21 cellular contexts compared by ENCODE assay signal in genomic region chr5:53569486-53569885, GRCh38.
"Had no signal": no experiment of that assay in that cellular context is flagged by ENCODE, and none has a peak within 500 bp of the region (broad histone marks: within the 10 kb centered on the region; RNA-seq: fewer than 3 reads in every experiment).

No MANE protein-coding gene starts in this region.

- ATAC-seq: effector memory CD8-positive, alpha-beta T cell; heart right ventricle; lower lobe of right lung had no signal

- H3K9ac ChIP-seq: neural progenitor cell had no signal

- H3K27ac Mint-ChIP-seq: activated naive CD8-positive, alpha-beta T cell treated with anti-CD3 and anti-CD28 coated beads for 36 hours; activated T-cell treated with anti-CD3 and anti-CD28 coated beads, Interleukin-2, amount 50 U/mL, for 24 hours; activated T-helper 2 cell treated with anti-CD3 and anti-CD28 coated beads, Interferon-gamma antibody, Interleukin-2, Interleukin-4, amounts not matched to agents 10 μg/mL and 5 μg/mL and 100 μg/mL, durations not matched to agents 14 hours and 24 hours and 36 hours; effector memory CD8-positive, alpha-beta T cell; naive B cell; neural progenitor cell; stimulated activated naive CD8-positive, alpha-beta T cell treated with anti-CD3 and anti-CD28 coated beads, Interleukin-15, Interleukin-2, amounts not matched to agents 100 ng/mL and 50 ng/mL, for 24 hours had no signal

- H3K9me3 ChIP-seq: lower lobe of right lung, tibial artery had no signal

- H3K4me3 Mint-ChIP-seq: activated naive CD8-positive, alpha-beta T cell treated with anti-CD3 and anti-CD28 coated beads for 36 hours; activated T-cell treated with anti-CD3 and anti-CD28 coated beads, Interleukin-2, amount 50 U/mL, for 24 hours; central memory CD8-positive, alpha-beta T cell; effector memory CD8-positive, alpha-beta T cell; neural progenitor cell; stimulated activated naive CD8-positive, alpha-beta T cell treated with anti-CD3 and anti-CD28 coated beads, Interleukin-15, Interleukin-2, amounts not matched to agents 100 ng/mL and 50 ng/mL, for 24 hours had no signal

- H3K36me3 Mint-ChIP-seq: naive B cell had no signal

- H3K4me1 Mint-ChIP-seq: neural progenitor cell had no signal

- H3K27ac ChIP-seq: dorsolateral prefrontal cortex, epithelial cell of prostate, heart right ventricle, lower lobe of right lung, neural progenitor cell, tibial artery had no signal

- H3K27me3 ChIP-seq: dorsolateral prefrontal cortex, heart right ventricle, neural progenitor cell, tibial artery had no signal

- H3K4me3 ChIP-seq: dorsolateral prefrontal cortex, heart right ventricle, lower lobe of right lung, neural progenitor cell, tibial artery had no signal

- FAIRE-seq: colon, kidney had no signal

- H3K9me3 Mint-ChIP-seq: activated T-helper 2 cell treated with anti-CD3 and anti-CD28 coated beads, Interferon-gamma antibody, Interleukin-2, Interleukin-4, amounts not matched to agents 10 μg/mL and 5 μg/mL and 100 μg/mL, durations not matched to agents 14 hours and 24 hours and 36 hours; central memory CD8-positive, alpha-beta T cell; effector memory CD8-positive, alpha-beta T cell; naive B cell; stimulated activated naive CD8-positive, alpha-beta T cell treated with anti-CD3 and anti-CD28 coated beads, Interleukin-15, Interleukin-2, amounts not matched to agents 100 ng/mL and 50 ng/mL, for 24 hours had no signal

- DNase-seq: activated naive CD4-positive, alpha-beta T cell treated with Interleukin-2 at 50 U/mL for 16 hours; activated naive CD8-positive, alpha-beta T cell treated with anti-CD3 and anti-CD28 coated beads for 36 hours; activated T-cell treated with anti-CD3 and anti-CD28 coated beads, Interleukin-2, amount 50 U/mL, for 24 hours; dorsolateral prefrontal cortex; effector memory CD8-positive, alpha-beta T cell; heart right ventricle; kidney; lower lobe of right lung; mesendoderm; naive B cell; posterior cingulate gyrus; retina; stimulated activated CD4-positive, alpha-beta T cell treated with anti-CD3 and anti-CD28 coated beads, Interleukin-12 subunit alpha, Interleukin-12 subunit beta, amount 100 ng/mL, for 4 hours; substantia nigra; tibial artery had no signal

- H3K27me3 Mint-ChIP-seq: activated naive CD8-positive, alpha-beta T cell treated with anti-CD3 and anti-CD28 coated beads for 36 hours; activated T-cell treated with anti-CD3 and anti-CD28 coated beads, Interleukin-2, amount 50 U/mL, for 24 hours; central memory CD8-positive, alpha-beta T cell; effector memory CD8-positive, alpha-beta T cell; naive B cell; stimulated activated naive CD8-positive, alpha-beta T cell treated with anti-CD3 and anti-CD28 coated beads, Interleukin-15, Interleukin-2, amounts not matched to agents 100 ng/mL and 50 ng/mL, for 24 hours had no signal

- H3K36me3 ChIP-seq: heart right ventricle, lower lobe of right lung, neural progenitor cell, tibial artery had no signal
